In the genomic region with DNA sequence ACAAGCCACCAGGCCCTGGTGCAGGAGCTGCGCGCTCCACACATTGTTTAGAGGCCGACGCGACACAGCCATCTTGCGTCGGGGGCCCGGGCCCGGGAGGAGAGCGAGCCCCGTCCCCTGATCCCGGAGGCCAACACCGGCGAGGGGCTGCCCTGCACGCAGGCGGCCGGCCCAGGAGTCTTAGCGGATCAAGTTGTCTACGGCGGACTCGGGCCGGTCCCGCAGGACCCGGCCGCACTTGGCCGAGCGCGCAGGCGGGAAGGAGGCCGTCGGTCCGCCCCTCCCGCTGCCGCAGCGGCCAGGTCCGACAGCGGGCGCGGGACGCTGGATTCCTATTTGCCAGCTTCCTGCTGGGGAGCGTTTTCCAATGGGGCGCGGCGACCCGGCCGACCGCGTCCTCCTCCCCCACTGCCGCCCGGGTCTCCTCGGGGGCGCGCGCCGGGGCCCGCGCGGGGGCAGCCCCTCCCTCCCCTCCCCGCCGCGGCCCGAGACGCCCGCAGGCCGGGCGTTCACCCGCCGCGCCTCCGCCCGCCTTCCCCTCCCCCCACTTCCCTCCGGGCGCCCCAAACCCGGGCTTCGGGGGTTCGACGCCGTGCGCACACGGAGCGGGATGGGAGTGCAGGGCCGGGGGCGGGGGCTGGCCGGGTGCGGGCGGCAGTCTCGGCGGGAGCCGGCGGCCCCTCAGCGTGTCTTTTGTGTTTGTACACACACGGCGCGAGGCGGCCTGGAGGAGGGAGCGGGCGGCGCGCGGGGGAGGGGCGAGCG, we compare ENCODE assay signal across 1 cellular context.
TF ChIP-seq lines count a peak whose summit lies in the region.

No MANE protein-coding gene starts in this region.

TF ChIP-seq in K562, 482 proteins besides CTCF, POLR2A, EP300 and RAD21 (continued from another document and continues in another):
- TF ChIP-seq, protein P1, sequence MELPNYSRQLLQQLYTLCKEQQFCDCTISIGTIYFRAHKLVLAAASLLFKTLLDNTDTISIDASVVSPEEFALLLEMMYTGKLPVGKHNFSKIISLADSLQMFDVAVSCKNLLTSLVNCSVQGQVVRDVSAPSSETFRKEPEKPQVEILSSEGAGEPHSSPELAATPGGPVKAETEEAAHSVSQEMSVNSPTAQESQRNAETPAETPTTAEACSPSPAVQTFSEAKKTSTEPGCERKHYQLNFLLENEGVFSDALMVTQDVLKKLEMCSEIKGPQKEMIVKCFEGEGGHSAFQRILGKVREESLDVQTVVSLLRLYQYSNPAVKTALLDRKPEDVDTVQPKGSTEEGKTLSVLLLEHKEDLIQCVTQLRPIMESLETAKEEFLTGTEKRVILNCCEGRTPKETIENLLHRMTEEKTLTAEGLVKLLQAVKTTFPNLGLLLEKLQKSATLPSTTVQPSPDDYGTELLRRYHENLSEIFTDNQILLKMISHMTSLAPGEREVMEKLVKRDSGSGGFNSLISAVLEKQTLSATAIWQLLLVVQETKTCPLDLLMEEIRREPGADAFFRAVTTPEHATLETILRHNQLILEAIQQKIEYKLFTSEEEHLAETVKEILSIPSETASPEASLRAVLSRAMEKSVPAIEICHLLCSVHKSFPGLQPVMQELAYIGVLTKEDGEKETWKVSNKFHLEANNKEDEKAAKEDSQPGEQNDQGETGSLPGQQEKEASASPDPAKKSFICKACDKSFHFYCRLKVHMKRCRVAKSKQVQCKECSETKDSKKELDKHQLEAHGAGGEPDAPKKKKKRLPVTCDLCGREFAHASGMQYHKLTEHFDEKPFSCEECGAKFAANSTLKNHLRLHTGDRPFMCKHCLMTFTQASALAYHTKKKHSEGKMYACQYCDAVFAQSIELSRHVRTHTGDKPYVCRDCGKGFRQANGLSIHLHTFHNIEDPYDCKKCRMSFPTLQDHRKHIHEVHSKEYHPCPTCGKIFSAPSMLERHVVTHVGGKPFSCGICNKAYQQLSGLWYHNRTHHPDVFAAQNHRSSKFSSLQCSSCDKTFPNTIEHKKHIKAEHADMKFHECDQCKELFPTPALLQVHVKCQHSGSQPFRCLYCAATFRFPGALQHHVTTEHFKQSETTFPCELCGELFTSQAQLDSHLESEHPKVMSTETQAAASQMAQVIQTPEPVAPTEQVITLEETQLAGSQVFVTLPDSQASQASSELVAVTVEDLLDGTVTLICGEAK (IDR thresholded peaks at IDR 0.05): 0 out of 2 replicates have a peak, but pooled peaks have one; percentile 23
- TF ChIP-seq, protein P1 (CRISPR knock-in tag; IDR thresholded peaks at IDR 0.05): no peak
- TF ChIP-seq GATA2 (CRISPR knock-in tag; IDR thresholded peaks at IDR 0.05): no peak
- TF ChIP-seq, protein P2, sequence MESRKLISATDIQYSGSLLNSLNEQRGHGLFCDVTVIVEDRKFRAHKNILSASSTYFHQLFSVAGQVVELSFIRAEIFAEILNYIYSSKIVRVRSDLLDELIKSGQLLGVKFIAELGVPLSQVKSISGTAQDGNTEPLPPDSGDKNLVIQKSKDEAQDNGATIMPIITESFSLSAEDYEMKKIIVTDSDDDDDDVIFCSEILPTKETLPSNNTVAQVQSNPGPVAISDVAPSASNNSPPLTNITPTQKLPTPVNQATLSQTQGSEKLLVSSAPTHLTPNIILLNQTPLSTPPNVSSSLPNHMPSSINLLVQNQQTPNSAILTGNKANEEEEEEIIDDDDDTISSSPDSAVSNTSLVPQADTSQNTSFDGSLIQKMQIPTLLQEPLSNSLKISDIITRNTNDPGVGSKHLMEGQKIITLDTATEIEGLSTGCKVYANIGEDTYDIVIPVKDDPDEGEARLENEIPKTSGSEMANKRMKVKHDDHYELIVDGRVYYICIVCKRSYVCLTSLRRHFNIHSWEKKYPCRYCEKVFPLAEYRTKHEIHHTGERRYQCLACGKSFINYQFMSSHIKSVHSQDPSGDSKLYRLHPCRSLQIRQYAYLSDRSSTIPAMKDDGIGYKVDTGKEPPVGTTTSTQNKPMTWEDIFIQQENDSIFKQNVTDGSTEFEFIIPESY (CRISPR knock-in tag; IDR thresholded peaks at IDR 0.05): peak; percentile 75; the same call in 1 of the 2 replicates
- no peak; the same call in 1 of the 2 replicates for TF ChIP-seq KLF13 (tag; IDR thresholded peaks at IDR 0.05; ENCODE audit: borderline replicate concordance, low read depth)
- TF ChIP-seq, protein P3, sequence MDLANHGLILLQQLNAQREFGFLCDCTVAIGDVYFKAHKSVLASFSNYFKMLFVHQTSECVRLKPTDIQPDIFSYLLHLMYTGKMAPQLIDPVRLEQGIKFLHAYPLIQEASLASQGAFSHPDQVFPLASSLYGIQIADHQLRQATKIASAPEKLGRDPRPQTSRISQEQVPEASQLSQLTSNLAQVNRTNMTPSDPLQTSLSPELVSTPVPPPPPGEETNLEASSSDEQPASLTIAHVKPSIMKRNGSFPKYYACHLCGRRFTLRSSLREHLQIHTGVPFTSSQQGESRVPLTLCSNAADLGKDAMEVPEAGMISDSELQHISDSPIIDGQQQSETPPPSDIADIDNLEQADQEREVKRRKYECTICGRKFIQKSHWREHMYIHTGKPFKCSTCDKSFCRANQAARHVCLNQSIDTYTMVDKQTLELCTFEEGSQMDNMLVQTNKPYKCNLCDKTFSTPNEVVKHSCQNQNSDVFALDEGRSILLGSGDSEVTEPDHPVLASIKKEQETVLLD (IDR thresholded peaks at IDR 0.05): no peak
- TF ChIP-seq, protein P4, sequence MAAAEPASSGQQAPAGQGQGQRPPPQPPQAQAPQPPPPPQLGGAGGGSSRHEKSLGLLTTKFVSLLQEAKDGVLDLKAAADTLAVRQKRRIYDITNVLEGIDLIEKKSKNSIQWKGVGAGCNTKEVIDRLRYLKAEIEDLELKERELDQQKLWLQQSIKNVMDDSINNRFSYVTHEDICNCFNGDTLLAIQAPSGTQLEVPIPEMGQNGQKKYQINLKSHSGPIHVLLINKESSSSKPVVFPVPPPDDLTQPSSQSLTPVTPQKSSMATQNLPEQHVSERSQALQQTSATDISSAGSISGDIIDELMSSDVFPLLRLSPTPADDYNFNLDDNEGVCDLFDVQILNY (CRISPR knock-in tag; IDR thresholded peaks at IDR 0.05): no peak
- no peak for TF ChIP-seq RBM17 (IDR thresholded peaks at IDR 0.05; ENCODE audit: borderline replicate concordance, low read depth, low read length)
- TF ChIP-seq HOXB6 (CRISPR knock-in tag; IDR thresholded peaks at IDR 0.05; ENCODE audit: borderline replicate concordance): no peak
- TF ChIP-seq, protein P5, sequence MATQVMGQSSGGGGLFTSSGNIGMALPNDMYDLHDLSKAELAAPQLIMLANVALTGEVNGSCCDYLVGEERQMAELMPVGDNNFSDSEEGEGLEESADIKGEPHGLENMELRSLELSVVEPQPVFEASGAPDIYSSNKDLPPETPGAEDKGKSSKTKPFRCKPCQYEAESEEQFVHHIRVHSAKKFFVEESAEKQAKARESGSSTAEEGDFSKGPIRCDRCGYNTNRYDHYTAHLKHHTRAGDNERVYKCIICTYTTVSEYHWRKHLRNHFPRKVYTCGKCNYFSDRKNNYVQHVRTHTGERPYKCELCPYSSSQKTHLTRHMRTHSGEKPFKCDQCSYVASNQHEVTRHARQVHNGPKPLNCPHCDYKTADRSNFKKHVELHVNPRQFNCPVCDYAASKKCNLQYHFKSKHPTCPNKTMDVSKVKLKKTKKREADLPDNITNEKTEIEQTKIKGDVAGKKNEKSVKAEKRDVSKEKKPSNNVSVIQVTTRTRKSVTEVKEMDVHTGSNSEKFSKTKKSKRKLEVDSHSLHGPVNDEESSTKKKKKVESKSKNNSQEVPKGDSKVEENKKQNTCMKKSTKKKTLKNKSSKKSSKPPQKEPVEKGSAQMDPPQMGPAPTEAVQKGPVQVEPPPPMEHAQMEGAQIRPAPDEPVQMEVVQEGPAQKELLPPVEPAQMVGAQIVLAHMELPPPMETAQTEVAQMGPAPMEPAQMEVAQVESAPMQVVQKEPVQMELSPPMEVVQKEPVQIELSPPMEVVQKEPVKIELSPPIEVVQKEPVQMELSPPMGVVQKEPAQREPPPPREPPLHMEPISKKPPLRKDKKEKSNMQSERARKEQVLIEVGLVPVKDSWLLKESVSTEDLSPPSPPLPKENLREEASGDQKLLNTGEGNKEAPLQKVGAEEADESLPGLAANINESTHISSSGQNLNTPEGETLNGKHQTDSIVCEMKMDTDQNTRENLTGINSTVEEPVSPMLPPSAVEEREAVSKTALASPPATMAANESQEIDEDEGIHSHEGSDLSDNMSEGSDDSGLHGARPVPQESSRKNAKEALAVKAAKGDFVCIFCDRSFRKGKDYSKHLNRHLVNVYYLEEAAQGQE (CRISPR knock-in tag; IDR thresholded peaks at IDR 0.05; ENCODE audit: low read depth): peak; percentile 84
- 0 out of 2 replicates have a peak, but pooled peaks have one; percentile 27 for TF ChIP-seq MED1 (CRISPR knock-in tag; IDR thresholded peaks at IDR 0.05; ENCODE audit: borderline replicate concordance)
- 0 out of 2 replicates have a peak, but pooled peaks have one; percentile 25 for TF ChIP-seq PTBP1 (IDR thresholded peaks at IDR 0.05; ENCODE audit: low read depth, low read length)
- no peak for TF ChIP-seq ATF1 (CRISPR knock-in tag; IDR thresholded peaks at IDR 0.05)
- TF ChIP-seq ATF1 (tag; IDR thresholded peaks at IDR 0.05): peak; percentile 78
- TF ChIP-seq, protein P6, sequence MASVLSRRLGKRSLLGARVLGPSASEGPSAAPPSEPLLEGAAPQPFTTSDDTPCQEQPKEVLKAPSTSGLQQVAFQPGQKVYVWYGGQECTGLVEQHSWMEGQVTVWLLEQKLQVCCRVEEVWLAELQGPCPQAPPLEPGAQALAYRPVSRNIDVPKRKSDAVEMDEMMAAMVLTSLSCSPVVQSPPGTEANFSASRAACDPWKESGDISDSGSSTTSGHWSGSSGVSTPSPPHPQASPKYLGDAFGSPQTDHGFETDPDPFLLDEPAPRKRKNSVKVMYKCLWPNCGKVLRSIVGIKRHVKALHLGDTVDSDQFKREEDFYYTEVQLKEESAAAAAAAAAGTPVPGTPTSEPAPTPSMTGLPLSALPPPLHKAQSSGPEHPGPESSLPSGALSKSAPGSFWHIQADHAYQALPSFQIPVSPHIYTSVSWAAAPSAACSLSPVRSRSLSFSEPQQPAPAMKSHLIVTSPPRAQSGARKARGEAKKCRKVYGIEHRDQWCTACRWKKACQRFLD (CRISPR knock-in tag; IDR thresholded peaks at IDR 0.05): peak; percentile 89; the same call in 1 of the 2 replicates
- TF ChIP-seq ARID2 (IDR thresholded peaks at IDR 0.05): 0 out of 2 replicates have a peak, but pooled peaks have one; percentile 14
- no peak for TF ChIP-seq NFXL1 (CRISPR knock-in tag; IDR thresholded peaks at IDR 0.05)
- TF ChIP-seq NBN (IDR thresholded peaks at IDR 0.05; ENCODE audit: low read depth): no peak
- peak; percentile 69; the same call in 1 of the 2 replicates for TF ChIP-seq ERF (CRISPR knock-in tag; IDR thresholded peaks at IDR 0.05)
- peak; percentile 87 for TF ChIP-seq HMGN3 (IDR thresholded peaks at IDR 0.05; ENCODE audit: borderline replicate concordance, extremely low read depth, insufficient read length, low read depth, low read length)
- 0 out of 4 replicates have a peak, but pooled peaks of 1 of the 2 experiments have one; percentile 37 for TF ChIP-seq TBL1XR1 (IDR thresholded peaks at IDR 0.05; ENCODE audit: low read length in 2 of 2)
- peak; percentile 43; the same call in 1 of the 2 replicates for TF ChIP-seq PML (IDR thresholded peaks at IDR 0.05; ENCODE audit: low read length)
- TF ChIP-seq ARID1B (IDR thresholded peaks at IDR 0.05): no peak
- TF ChIP-seq, protein P7, sequence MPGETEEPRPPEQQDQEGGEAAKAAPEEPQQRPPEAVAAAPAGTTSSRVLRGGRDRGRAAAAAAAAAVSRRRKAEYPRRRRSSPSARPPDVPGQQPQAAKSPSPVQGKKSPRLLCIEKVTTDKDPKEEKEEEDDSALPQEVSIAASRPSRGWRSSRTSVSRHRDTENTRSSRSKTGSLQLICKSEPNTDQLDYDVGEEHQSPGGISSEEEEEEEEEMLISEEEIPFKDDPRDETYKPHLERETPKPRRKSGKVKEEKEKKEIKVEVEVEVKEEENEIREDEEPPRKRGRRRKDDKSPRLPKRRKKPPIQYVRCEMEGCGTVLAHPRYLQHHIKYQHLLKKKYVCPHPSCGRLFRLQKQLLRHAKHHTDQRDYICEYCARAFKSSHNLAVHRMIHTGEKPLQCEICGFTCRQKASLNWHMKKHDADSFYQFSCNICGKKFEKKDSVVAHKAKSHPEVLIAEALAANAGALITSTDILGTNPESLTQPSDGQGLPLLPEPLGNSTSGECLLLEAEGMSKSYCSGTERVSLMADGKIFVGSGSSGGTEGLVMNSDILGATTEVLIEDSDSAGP (CRISPR knock-in tag; IDR thresholded peaks at IDR 0.05): no peak
- TF ChIP-seq, protein P8, sequence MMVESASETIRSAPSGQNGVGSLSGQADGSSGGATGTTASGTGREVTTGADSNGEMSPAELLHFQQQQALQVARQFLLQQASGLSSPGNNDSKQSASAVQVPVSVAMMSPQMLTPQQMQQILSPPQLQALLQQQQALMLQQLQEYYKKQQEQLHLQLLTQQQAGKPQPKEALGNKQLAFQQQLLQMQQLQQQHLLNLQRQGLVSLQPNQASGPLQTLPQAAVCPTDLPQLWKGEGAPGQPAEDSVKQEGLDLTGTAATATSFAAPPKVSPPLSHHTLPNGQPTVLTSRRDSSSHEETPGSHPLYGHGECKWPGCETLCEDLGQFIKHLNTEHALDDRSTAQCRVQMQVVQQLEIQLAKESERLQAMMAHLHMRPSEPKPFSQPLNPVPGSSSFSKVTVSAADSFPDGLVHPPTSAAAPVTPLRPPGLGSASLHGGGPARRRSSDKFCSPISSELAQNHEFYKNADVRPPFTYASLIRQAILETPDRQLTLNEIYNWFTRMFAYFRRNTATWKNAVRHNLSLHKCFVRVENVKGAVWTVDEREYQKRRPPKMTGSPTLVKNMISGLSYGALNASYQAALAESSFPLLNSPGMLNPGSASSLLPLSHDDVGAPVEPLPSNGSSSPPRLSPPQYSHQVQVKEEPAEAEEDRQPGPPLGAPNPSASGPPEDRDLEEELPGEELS (CRISPR knock-in tag; IDR thresholded peaks at IDR 0.05; ENCODE audit: borderline replicate concordance): 0 out of 2 replicates have a peak, but pooled peaks have one; percentile 80
- TF ChIP-seq RAD51 (IDR thresholded peaks at IDR 0.05; ENCODE audit: borderline replicate concordance, low read depth): no peak
- TF ChIP-seq CXXC5 (CRISPR knock-in tag; IDR thresholded peaks at IDR 0.05): peak; percentile 95
